Comparison of ENCODE assay signal across 8 cellular contexts in genomic region chr22:23182289-23183106, GRCh38. TPM values are rescaled to one million over a fixed set of nuclear protein-coding genes. Genes with fewer than 3 reads are reported as not detected.
DNase-seq lines count a peak whose midpoint lies in the region; TF ChIP-seq lines count a peak whose summit lies in the region.

No MANE protein-coding gene starts in this region.

- peak overlapping the region; percentile 53 for H3K9ac ChIP-seq in mesenchymal stem cell (ENCODE audit: low read length)

- H3K4ac ChIP-seq in mesenchymal stem cell (ENCODE audit: low read depth in 1 of 2, low read length in 2 of 2) = no peak overlapping the region

- WGBS in mesenchymal stem cell = 47% methylated on average over 10 of the region's 13 CpGs

- H3K4me2 ChIP-seq in mesenchymal stem cell (ENCODE audit: low read length, poor library complexity, severe bottlenecking) = peak overlapping the region; percentile 77

- H4K8ac ChIP-seq in mesenchymal stem cell (ENCODE audit: low read length) = no peak overlapping the region

- no peak overlapping the region for H3K23ac ChIP-seq in mesenchymal stem cell (ENCODE audit: low read length in 2 of 2)

- peaks cover 8% of the 10 kb centered on the region in 2 experiments for H3K36me3 ChIP-seq in mesenchymal stem cell (ENCODE audit: control insufficient read depth in 1 of 2, insufficient read depth in 2 of 2, low read depth in 1 of 2, low read length in 2 of 2)

- H3K79me1 ChIP-seq in mesenchymal stem cell (replicated peaks; ENCODE audit: low read length, poor library complexity, severe bottlenecking) = peaks cover 18% of the 10 kb centered on the region

- H3K27ac ChIP-seq in caudate nucleus (ENCODE audit: low read depth, low read length) (peak overlapping the region; percentile 82), mesenchymal stem cell (ENCODE audit: low read length, poor library complexity, severe bottlenecking) (peak overlapping the region; percentile 20)

- H3K4me1 ChIP-seq in mesenchymal stem cell (ENCODE audit: control insufficient read depth, insufficient read depth, low read depth, low read length) = peaks cover 44% of the 10 kb centered on the region

- H2BK12ac ChIP-seq in mesenchymal stem cell (ENCODE audit: low read length in 2 of 2) = no peak overlapping the region

- no peak overlapping the region for H3K18ac ChIP-seq in mesenchymal stem cell (ENCODE audit: low read depth in 1 of 2, low read length in 2 of 2)

- no peak overlapping the region for H3K14ac ChIP-seq in mesenchymal stem cell (ENCODE audit: low read length in 2 of 2)

- no peak overlapping the region for H2BK15ac ChIP-seq in mesenchymal stem cell (ENCODE audit: low read depth, poor library complexity, severe bottlenecking)

- H2AFZ ChIP-seq in mesenchymal stem cell (ENCODE audit: low read depth, low read length) = no peak overlapping the region

- no peaks in the 10 kb centered on the region for H3K9me3 ChIP-seq in mesenchymal stem cell (ENCODE audit: control insufficient read depth, low read length)

- no peak overlapping the region for H2BK5ac ChIP-seq in mesenchymal stem cell (ENCODE audit: low read depth, low read length, poor library complexity, severe bottlenecking)

- H2AK5ac ChIP-seq in mesenchymal stem cell (ENCODE audit: low read length, severe bottlenecking) = no peak overlapping the region

- H3K27me3 ChIP-seq in mesenchymal stem cell (ENCODE audit: control insufficient read depth in 1 of 2, insufficient read depth in 1 of 2, low read length in 2 of 2) = no peaks in the 10 kb centered on the region

- TF ChIP-seq CTCF in AG09309 (IDR thresholded peaks at IDR 0.05; ENCODE audit: control insufficient read depth, insufficient read depth, low read depth, low read length, missing control alignments) = no peak

- no peak overlapping the region for H2BK120ac ChIP-seq in mesenchymal stem cell (ENCODE audit: low read depth, low read length)

- H3K4me3 ChIP-seq in AG09309 (ENCODE audit: control insufficient read depth, low read depth, low read length) (peak overlapping the region; percentile 30), mesenchymal stem cell (ENCODE audit: insufficient read depth in 1 of 2, low read depth in 1 of 2, low read length in 2 of 2) (peak overlapping the region; percentile 66 to 75)

- H4K91ac ChIP-seq in mesenchymal stem cell (ENCODE audit: low read length) = no peak overlapping the region

- no peak for DNase-seq in AG09309 (ENCODE audit: low read depth)
- DNase-seq in HT1080 (ENCODE audit: low read depth) = peak; percentile 27
- peak in 4 of 5 experiments; percentile 27 to 67 (median 48) for DNase-seq in T-helper 2 cell
- peak in 9 of 61 donors; percentile 20 to 54 (median 33) for DNase-seq in caudate nucleus (lab: John Stamatoyannopoulos, UW)
- peak; percentile 37 for DNase-seq in mesenchymal stem cell
- peak in 5 of 6 experiments; percentile 13 to 44 (median 23) for DNase-seq in stimulated activated naive CD4-positive, alpha-beta T cell (lab: John Stamatoyannopoulos, UW)
- DNase-seq in MV-4-11 (lab: John Stamatoyannopoulos, UW) = no peak
- no peak for DNase-seq in SIG-M5 (lab: John Stamatoyannopoulos, UW)

RNA-seq across cellular contexts. Expression of gene BCR, which starts 2.2 kb away (rescaled TPM):
- total RNA-seq in HT1080 (2014; rRNA removed; shearing (Covaris generic)) = 26.5 and 28.9 TPM in 2 replicates
- 10.1 and 15.0 TPM in 2 replicates for polyA plus RNA-seq in HT1080 (2015; cell fraction: cytosol; rRNA removed)
- 19.8 and 26.4 TPM in 2 replicates for polyA plus RNA-seq in HT1080 (2015; cell fraction: nucleus; rRNA removed)
- polyA plus RNA-seq in mesenchymal stem cell (2013, experiment 1 of 2) = 7.3 TPM
- 7.1 TPM for polyA plus RNA-seq in mesenchymal stem cell (2013, experiment 2 of 2)

RNA-seq across cellular contexts. Expression of gene RAB36, which starts 37.2 kb away (rescaled TPM):
- 1.4 and 1.9 TPM in 2 replicates for total RNA-seq in HT1080 (2014; rRNA removed; shearing (Covaris generic))
- polyA plus RNA-seq in HT1080 (2015; cell fraction: cytosol; rRNA removed) = 2.8 and 4.5 TPM in 2 replicates
- 3.0 and 3.2 TPM in 2 replicates for polyA plus RNA-seq in HT1080 (2015; cell fraction: nucleus; rRNA removed)
- polyA plus RNA-seq in mesenchymal stem cell (2013, experiment 1 of 2) = 1.7 TPM
- polyA plus RNA-seq in mesenchymal stem cell (2013, experiment 2 of 2) = 1.9 TPM

RNA-seq across cellular contexts. Expression of gene RSPH14, which starts 40.7 kb away (rescaled TPM):
- total RNA-seq in HT1080 (2014; rRNA removed; shearing (Covaris generic)) = not detected in 2 replicates
- not detected in 2 replicates for polyA plus RNA-seq in HT1080 (2015; cell fraction: cytosol; rRNA removed)
- not detected in 2 replicates for polyA plus RNA-seq in HT1080 (2015; cell fraction: nucleus; rRNA removed)
- polyA plus RNA-seq in mesenchymal stem cell (2013, experiment 1 of 2) = not detected
- polyA plus RNA-seq in mesenchymal stem cell (2013, experiment 2 of 2) = 0.04 TPM

Comparison
In these comparisons a context has a peak if more than half of its experiments do, and no peak if none do; other contexts are left out.
1. DNase-seq: peak in HT1080 (single experiment), T-helper 2 cell (4 of 5), mesenchymal stem cell (single experiment) and stimulated activated naive CD4-positive, alpha-beta T cell (5 of 6); none in AG09309 (single experiment), MV-4-11 (single experiment) and SIG-M5 (single experiment).